In genomic region chr22:41772198-41772597, GRCh38 we compare ENCODE assay signal across 21 cellular contexts.
"Had no signal": no experiment of that assay in that cellular context is flagged by ENCODE, and none has a peak within 500 bp of the region (broad histone marks: within the 10 kb centered on the region; RNA-seq: fewer than 3 reads in every experiment).

No MANE protein-coding gene starts in this region.

- H3K9me3 Mint-ChIP-seq: activated CD4-positive, alpha-beta T cell treated with anti-CD3 and anti-CD28 coated beads, Interleukin-2, amount 10 ng/mL, durations not matched to agents 7 days and 5 days; activated CD8-positive, alpha-beta T cell treated with anti-CD3 and anti-CD28 coated beads for 36 hours; activated naive CD4-positive, alpha-beta T cell treated with anti-CD3 and anti-CD28 coated beads, Interleukin-2, amount 50 U/mL, for 24 hours; activated T-helper 1 cell treated with anti-CD3 and anti-CD28 coated beads, Interleukin-12 subunit alpha, Interleukin-12 subunit beta, Interleukin-2, Interleukin-4 antibody, amounts not matched to agents 30 ng/mL and 10 ng/mL and 1 ng/mL, durations not matched to agents 14 hours and 24 hours and 36 hours; brain; endodermal cell; natural killer cell treated with Interleukin-12 subunit alpha and Interleukin-12 subunit beta and Interleukin-15 and Interleukin-18, amount 100 ng/mL, for 72 hours; T-cell; T-helper 2 cell treated with Interferon-gamma antibody and Interleukin-4, amounts not matched to agents 5 μg/mL and 100 μg/mL, for 36 hours had no signal

- H3K36me3 ChIP-seq: prostate gland, right atrium auricular region, upper lobe of right lung, WERI-Rb-1 had no signal

- H3K27me3 Mint-ChIP-seq: activated CD4-positive, alpha-beta T cell treated with anti-CD3 and anti-CD28 coated beads, Interleukin-2, amount 10 ng/mL, durations not matched to agents 7 days and 5 days; activated CD8-positive, alpha-beta T cell treated with anti-CD3 and anti-CD28 coated beads for 36 hours; activated naive CD4-positive, alpha-beta T cell treated with anti-CD3 and anti-CD28 coated beads, Interleukin-2, amount 50 U/mL, for 24 hours; T-cell had no signal

- H3K4me3 Mint-ChIP-seq: activated CD4-positive, alpha-beta T cell treated with anti-CD3 and anti-CD28 coated beads, Interleukin-2, amount 10 ng/mL, durations not matched to agents 7 days and 5 days; activated CD8-positive, alpha-beta T cell treated with anti-CD3 and anti-CD28 coated beads for 36 hours; activated naive CD4-positive, alpha-beta T cell treated with anti-CD3 and anti-CD28 coated beads, Interleukin-2, amount 50 U/mL, for 24 hours; activated T-helper 1 cell treated with anti-CD3 and anti-CD28 coated beads, Interleukin-12 subunit alpha, Interleukin-12 subunit beta, Interleukin-2, Interleukin-4 antibody, amounts not matched to agents 30 ng/mL and 10 ng/mL and 1 ng/mL, durations not matched to agents 14 hours and 24 hours and 36 hours; brain; endodermal cell; natural killer cell treated with Interleukin-12 subunit alpha and Interleukin-12 subunit beta and Interleukin-15 and Interleukin-18, amount 100 ng/mL, for 72 hours; T-cell; T-helper 2 cell treated with Interferon-gamma antibody and Interleukin-4, amounts not matched to agents 5 μg/mL and 100 μg/mL, for 36 hours had no signal

- H3K9me3 ChIP-seq: prostate gland, right atrium auricular region, upper lobe of right lung had no signal

- ATAC-seq: left ventricle myocardium superior; stimulated activated naive CD8-positive, alpha-beta T cell treated with anti-CD3 and anti-CD28 coated beads, Interleukin-15, Interleukin-2, amounts not matched to agents 100 U/mL and 50 U/mL, for 24 hours; T-cell; upper lobe of right lung had no signal

- H3K4me1 ChIP-seq: prostate gland, right atrium auricular region, upper lobe of right lung had no signal

- H3K27me3 ChIP-seq: right atrium auricular region, upper lobe of right lung had no signal

- H3K36me3 Mint-ChIP-seq: activated naive CD4-positive, alpha-beta T cell treated with anti-CD3 and anti-CD28 coated beads, Interleukin-2, amount 50 U/mL, for 24 hours; brain; natural killer cell treated with Interleukin-12 subunit alpha and Interleukin-12 subunit beta and Interleukin-15 and Interleukin-18, amount 100 ng/mL, for 72 hours had no signal

- H3K27ac ChIP-seq: prostate gland, right atrium auricular region, upper lobe of right lung, WERI-Rb-1 had no signal

- DNase-seq: activated CD4-positive, alpha-beta T cell treated with anti-CD3 and anti-CD28 coated beads, Interleukin-2, amount 10 ng/mL, durations not matched to agents 7 days and 5 days; activated CD4-positive, CD25-positive, alpha-beta regulatory T cell treated with anti-CD3 and anti-CD28 coated beads, Interleukin-2, amount 50 U/mL, for 72 hours; activated CD8-positive, alpha-beta T cell treated with anti-CD3 and anti-CD28 coated beads for 36 hours; activated gamma-delta T cell treated with Interleukin-2 at 50 U/mL for 16 hours; anterior cingulate cortex; central memory CD4-positive, alpha-beta T cell; endodermal cell; left ventricle myocardium superior; midbrain; stimulated activated CD4-positive, alpha-beta T cell treated with anti-CD3 and anti-CD28 coated beads, Interleukin-4, amount 100 ng/mL, for 24 hours; stimulated activated naive CD8-positive, alpha-beta T cell treated with anti-CD3 and anti-CD28 coated beads, Interleukin-15, Interleukin-2, amounts not matched to agents 100 U/mL and 50 U/mL, for 24 hours; T-cell; upper lobe of right lung; WERI-Rb-1 had no signal

- H3K4me3 ChIP-seq: prostate gland, right atrium auricular region, upper lobe of right lung had no signal

- H3K27ac Mint-ChIP-seq: activated CD4-positive, alpha-beta T cell treated with anti-CD3 and anti-CD28 coated beads, Interleukin-2, amount 10 ng/mL, durations not matched to agents 7 days and 5 days; activated CD8-positive, alpha-beta T cell treated with anti-CD3 and anti-CD28 coated beads for 36 hours; activated naive CD4-positive, alpha-beta T cell treated with anti-CD3 and anti-CD28 coated beads, Interleukin-2, amount 50 U/mL, for 24 hours; activated T-helper 1 cell treated with anti-CD3 and anti-CD28 coated beads, Interleukin-12 subunit alpha, Interleukin-12 subunit beta, Interleukin-2, Interleukin-4 antibody, amounts not matched to agents 30 ng/mL and 10 ng/mL and 1 ng/mL, durations not matched to agents 14 hours and 24 hours and 36 hours; brain; endodermal cell; T-cell; T-helper 2 cell treated with Interferon-gamma antibody and Interleukin-4, amounts not matched to agents 5 μg/mL and 100 μg/mL, for 36 hours had no signal

- H3K4me1 Mint-ChIP-seq: activated CD4-positive, alpha-beta T cell treated with anti-CD3 and anti-CD28 coated beads, Interleukin-2, amount 10 ng/mL, durations not matched to agents 7 days and 5 days; T-cell had no signal
